ENCODE assay signal across 8 cellular contexts in genomic region chr1:168408531-168409242, GRCh38.
DNase-seq lines count a peak whose midpoint lies in the region; ATAC-seq and TF ChIP-seq lines count a peak whose summit lies in the region.

No MANE protein-coding gene starts in this region.

- H3K27me3 Mint-ChIP-seq in Caco-2 (ENCODE audit: insufficient read depth, unreplicated experiment): no peaks in the 10 kb centered on the region

- ATAC-seq in HG02885 (IDR thresholded peaks at IDR 0.05; ENCODE audit: poor library complexity, unreplicated experiment) (peak; percentile 76), GM19455 (IDR thresholded peaks at IDR 0.05; ENCODE audit: unreplicated experiment) (no peak)

- H3K9me3 Mint-ChIP-seq in Caco-2 (ENCODE audit: unreplicated experiment): no peaks in the 10 kb centered on the region

- intact Hi-C loops in Caco-2 (cut with micrococcal nuclease; ENCODE audit: unreplicated experiment): no loop called here

- H3K4me1 ChIP-seq in Caco-2: peaks cover 37% of the 10 kb centered on the region

- H3K36me3 ChIP-seq in Caco-2 (ENCODE audit: control insufficient read depth, insufficient read depth, low read length): no peaks in the 10 kb centered on the region; the same call in 1 of the 2 replicates

- DNase-seq in Caco-2: peak in 1 of 2 experiments; percentile 37
- peak; percentile 65 to 73 for DNase-seq in activated CD4-positive, alpha-beta T cell treated with anti-CD3 and anti-CD28 coated beads for 4 hours
- DNase-seq in epithelial cell of esophagus (ENCODE audit: low read depth): peak; percentile 91
- peak; percentile 46 to 47 for DNase-seq in stimulated activated CD8-positive, alpha-beta memory T cell treated with anti-CD3 and anti-CD28 coated beads, Interleukin-4, amount 100 ng/mL, for 4 hours (ENCODE audit: low read depth in 2 of 2, low spot score in 1 of 2)
- no peak for DNase-seq in coronary artery (ENCODE audit: low spot score)
- no peak for DNase-seq in NCI-H345 treated with DMSO at 0.1 percent for 48 hours (lab: John Stamatoyannopoulos, UW; ENCODE audit: unreplicated experiment)

- H3K27ac ChIP-seq in coronary artery: no peak overlapping the region

- H3K9me3 ChIP-seq in Caco-2: no peaks in the 10 kb centered on the region

- H3K4me1 Mint-ChIP-seq in Caco-2 (ENCODE audit: low read depth, unreplicated experiment): peaks cover 31% of the 10 kb centered on the region

- H3K27ac Mint-ChIP-seq in Caco-2 (ENCODE audit: unreplicated experiment): peak overlapping the region; percentile 21

- H3K27me3 ChIP-seq in Caco-2 (replicated peaks; ENCODE audit: control insufficient read depth, insufficient read depth, low read length): no peaks in the 10 kb centered on the region

- BruUV-seq in Caco-2 (replicated peaks; lab: Mats Ljungman, UMichigan): no TSS peak

- peaks cover 12% of the 10 kb centered on the region for H3K36me3 Mint-ChIP-seq in Caco-2 (ENCODE audit: insufficient read depth, unreplicated experiment)

- H3K4me3 ChIP-seq in Caco-2 (ENCODE audit: low read depth, low read length): no peak overlapping the region
- H3K4me3 ChIP-seq in epithelial cell of esophagus (ENCODE audit: low read length): no peak overlapping the region
- no peak overlapping the region for H3K4me3 ChIP-seq in coronary artery

- TF ChIP-seq CTCF in Caco-2 (IDR thresholded peaks at IDR 0.05; ENCODE audit: insufficient read depth in 1 of 2, low read depth in 1 of 2, low read length in 1 of 2, severe bottlenecking in 1 of 2, unreplicated experiment in 1 of 2) (no peak), epithelial cell of esophagus (IDR thresholded peaks at IDR 0.05; ENCODE audit: insufficient read depth, low read depth, low read length, missing control alignments) (no peak), coronary artery (IDR thresholded peaks at IDR 0.05) (no peak)

- POLR2A ChIA-PET in Caco-2 (lab: Charles Lee): no interaction called here

- CTCF ChIA-PET in Caco-2 (lab: Charles Lee): no interaction called here

- no peak overlapping the region for H3K4me3 Mint-ChIP-seq in Caco-2 (ENCODE audit: unreplicated experiment)

Comparison
In these comparisons a context has a peak if more than half of its experiments do, and no peak if none do; other contexts are left out.
1. DNase-seq: peak in activated CD4-positive, alpha-beta T cell treated with anti-CD3 and anti-CD28 coated beads for 4 hours (2 of 2), epithelial cell of esophagus (single experiment) and stimulated activated CD8-positive, alpha-beta memory T cell treated with anti-CD3 and anti-CD28 coated beads, Interleukin-4, amount 100 ng/mL, for 4 hours (2 of 2); none in coronary artery (single experiment) and NCI-H345 treated with DMSO at 0.1 percent for 48 hours (single experiment).